ENCODE assay signal across 8 cellular contexts in genomic region chr1:72623299-72623708, GRCh38.
DNase-seq lines count a peak whose midpoint lies in the region; ATAC-seq lines count a peak whose summit lies in the region.

No MANE protein-coding gene starts in this region.

- no peak overlapping the region for H2BK12ac ChIP-seq in trophoblast cell (ENCODE audit: low read length)

- H3K14ac ChIP-seq in trophoblast cell (ENCODE audit: low read length), result no peak overlapping the region

- H2BK5ac ChIP-seq in trophoblast cell (ENCODE audit: low read depth, low read length, poor library complexity), result no peak overlapping the region

- no peaks in the 10 kb centered on the region for H3K27me3 Mint-ChIP-seq in activated CD4-positive, alpha-beta T cell treated with anti-CD3 and anti-CD28 coated beads, Interleukin-2, amount 10 ng/mL, durations not matched to agents 24 days and 14 days

- H3K36me3 ChIP-seq in trophoblast cell (ENCODE audit: control insufficient read depth in 1 of 2, insufficient read depth in 2 of 2, low read length in 2 of 2), result no peaks in the 10 kb centered on the region

- H2BK120ac ChIP-seq in trophoblast cell (ENCODE audit: insufficient read depth, low read length, poor library complexity), result no peak overlapping the region

- no peak overlapping the region for H4K8ac ChIP-seq in trophoblast cell (ENCODE audit: low read depth, low read length)

- H4K91ac ChIP-seq in trophoblast cell (ENCODE audit: low read depth, low read length), result no peak overlapping the region

- H3K9ac ChIP-seq in trophoblast cell (ENCODE audit: low read length), result no peak overlapping the region

- no peak overlapping the region for H3K18ac ChIP-seq in trophoblast cell (ENCODE audit: low read length)

- no peak overlapping the region for H3K27ac ChIP-seq in trophoblast cell (ENCODE audit: low read depth, low read length)

- peak; percentile 54 for DNase-seq in activated CD4-positive, alpha-beta T cell treated with anti-CD3 and anti-CD28 coated beads, Interleukin-2, amount 10 ng/mL, durations not matched to agents 24 days and 14 days
- DNase-seq in activated CD4-positive, alpha-beta T cell treated with anti-CD3 and anti-CD28 coated beads, Interleukin-2, amount 50 U/mL, for 4 hours, result no peak
- DNase-seq in NCI-H1092 (lab: John Stamatoyannopoulos, UW) (peak; percentile 58), SW480 (ENCODE audit: low spot score) (peak; percentile 59), foreskin melanocyte (peak; percentile 44), trophoblast cell (peak in 1 of 2 donors; percentile 58), NCI-H1930 (lab: John Stamatoyannopoulos, UW) (no peak)

- H3K4me3 ChIP-seq in trophoblast cell (ENCODE audit: low read depth, low read length), result no peak overlapping the region

- no peaks in the 10 kb centered on the region for H3K79me1 ChIP-seq in trophoblast cell (ENCODE audit: low read length)

- H3K4me1 Mint-ChIP-seq in activated CD4-positive, alpha-beta T cell treated with anti-CD3 and anti-CD28 coated beads, Interleukin-2, amount 10 ng/mL, durations not matched to agents 24 days and 14 days, result no peaks in the 10 kb centered on the region

- H3K27me3 ChIP-seq in trophoblast cell (ENCODE audit: insufficient read depth, low read length), result no peaks in the 10 kb centered on the region

- no peaks in the 10 kb centered on the region for H3K9me3 ChIP-seq in trophoblast cell (ENCODE audit: insufficient read depth, low read depth, low read length)

- no peak overlapping the region for H3K27ac Mint-ChIP-seq in activated CD4-positive, alpha-beta T cell treated with anti-CD3 and anti-CD28 coated beads, Interleukin-2, amount 10 ng/mL, durations not matched to agents 24 days and 14 days

- WGBS in trophoblast cell (ENCODE audit: extremely low coverage, insufficient coverage, insufficient read length), result no CpG with 5 or more reads among the region's 4 CpGs

- no peak overlapping the region for H2AFZ ChIP-seq in trophoblast cell (ENCODE audit: insufficient read depth, low read length, poor library complexity)

- peak; percentile 91 for ATAC-seq in HG02759 (IDR thresholded peaks at IDR 0.05; ENCODE audit: unreplicated experiment)

- no peaks in the 10 kb centered on the region for H3K36me3 Mint-ChIP-seq in activated CD4-positive, alpha-beta T cell treated with anti-CD3 and anti-CD28 coated beads, Interleukin-2, amount 10 ng/mL, durations not matched to agents 24 days and 14 days (ENCODE audit: low read depth)

- no peak overlapping the region for H4K12ac ChIP-seq in trophoblast cell (ENCODE audit: low read depth, low read length)

- H3K4ac ChIP-seq in trophoblast cell (ENCODE audit: low read depth, low read length), result no peak overlapping the region

- H3K23ac ChIP-seq in trophoblast cell (ENCODE audit: low read length), result no peak overlapping the region

- no peaks in the 10 kb centered on the region for H3K79me2 ChIP-seq in trophoblast cell (ENCODE audit: control insufficient read depth, insufficient read depth, low read length, poor library complexity)

- no peak overlapping the region for H2AK5ac ChIP-seq in trophoblast cell (ENCODE audit: low read length)

- no peaks in the 10 kb centered on the region for H3K9me3 Mint-ChIP-seq in activated CD4-positive, alpha-beta T cell treated with anti-CD3 and anti-CD28 coated beads, Interleukin-2, amount 10 ng/mL, durations not matched to agents 24 days and 14 days

- H3K4me1 ChIP-seq in trophoblast cell (ENCODE audit: control insufficient read depth in 1 of 2, insufficient read depth in 2 of 2, low read length in 2 of 2), result no peaks in the 10 kb centered on the region

- peak overlapping the region; percentile 48 for H3K4me2 ChIP-seq in trophoblast cell (ENCODE audit: low read length)

- H3K4me3 Mint-ChIP-seq in activated CD4-positive, alpha-beta T cell treated with anti-CD3 and anti-CD28 coated beads, Interleukin-2, amount 10 ng/mL, durations not matched to agents 24 days and 14 days, result peak overlapping the region; percentile 8

- intact Hi-C loops in activated CD4-positive, alpha-beta T cell treated with anti-CD3 and anti-CD28 coated beads, Interleukin-2, amount 10 ng/mL, durations not matched to agents 24 days and 14 days (cut with micrococcal nuclease), result no loop called here

Comparison
In these comparisons a context has a peak if more than half of its experiments do, and no peak if none do; other contexts are left out.
1. DNase-seq: peak in activated CD4-positive, alpha-beta T cell treated with anti-CD3 and anti-CD28 coated beads, Interleukin-2, amount 10 ng/mL, durations not matched to agents 24 days and 14 days (single experiment), NCI-H1092 (single experiment), SW480 (single experiment) and foreskin melanocyte (single experiment); none in activated CD4-positive, alpha-beta T cell treated with anti-CD3 and anti-CD28 coated beads, Interleukin-2, amount 50 U/mL, for 4 hours (0 of 2) and NCI-H1930 (0 of 2).